ENCODE assay signal across 24 cellular contexts in the genomic region with DNA sequence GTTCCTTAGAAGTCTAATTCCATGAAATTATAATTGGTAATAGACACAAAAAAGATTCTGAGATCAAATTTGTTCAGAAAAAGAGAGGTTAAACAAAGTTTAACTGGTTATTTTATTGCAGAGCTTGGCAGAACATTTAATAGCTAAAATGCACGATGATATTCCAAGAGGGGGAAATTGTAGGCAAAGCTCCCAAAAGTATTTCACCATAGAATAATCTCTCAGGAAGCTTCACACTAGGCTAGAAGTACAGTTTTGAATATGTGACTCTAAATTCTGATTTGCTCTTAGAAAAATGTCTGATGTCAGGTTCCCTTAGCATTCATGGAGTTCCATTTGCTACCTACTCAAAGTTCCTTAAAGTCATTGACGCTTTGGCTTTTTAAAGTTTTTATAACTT.
"Had no signal": no experiment of that assay in that cellular context is flagged by ENCODE, and none has a peak within 500 bp of the region (broad histone marks: within the 10 kb centered on the region; RNA-seq: fewer than 3 reads in every experiment).

No MANE protein-coding gene starts in this region.

- H3K36me3 ChIP-seq: colonic mucosa, esophagus muscularis mucosa, esophagus squamous epithelium, gastrocnemius medialis, gastroesophageal sphincter, heart left ventricle, heart right ventricle had no signal

- DNase-seq: colonic mucosa; cortex of kidney; dermis blood vessel endothelial cell; dorsolateral prefrontal cortex; effector CD4-positive, alpha-beta T cell; effector CD8-positive, alpha-beta T cell; effector memory CD4-positive, alpha-beta T cell; effector memory CD8-positive, alpha-beta T cell; endodermal cell; erythroblast; esophagus squamous epithelium; foreskin fibroblast; foreskin keratinocyte; foreskin melanocyte; gastrocnemius medialis; glutamatergic neuron; head of caudate nucleus; heart left ventricle; heart right ventricle had no signal

- H3K9me3 ChIP-seq: colonic mucosa, esophagus muscularis mucosa, esophagus squamous epithelium, gastrocnemius medialis, gastroesophageal sphincter, heart left ventricle, heart right ventricle had no signal

- H3K27ac ChIP-seq: colonic mucosa, coronary artery, dorsolateral prefrontal cortex, epithelial cell of prostate, esophagus muscularis mucosa, esophagus squamous epithelium, foreskin keratinocyte, gastrocnemius medialis, gastroesophageal sphincter, heart left ventricle, heart right ventricle had no signal

- ATAC-seq: effector memory CD8-positive, alpha-beta T cell; esophagus mucosa; foreskin keratinocyte; gastrocnemius medialis; gastroesophageal sphincter; heart left ventricle; heart right ventricle had no signal

- H3K4me3 ChIP-seq: colonic mucosa, coronary artery, dorsolateral prefrontal cortex, esophagus muscularis mucosa, esophagus squamous epithelium, gastrocnemius medialis, gastroesophageal sphincter, heart left ventricle, heart right ventricle had no signal

- H3K27me3 ChIP-seq: colonic mucosa, dorsolateral prefrontal cortex, esophagus muscularis mucosa, esophagus squamous epithelium, foreskin keratinocyte, gastrocnemius medialis, gastroesophageal sphincter, heart left ventricle, heart right ventricle had no signal

- H3K4me1 ChIP-seq: colonic mucosa, foreskin keratinocyte, gastrocnemius medialis, heart left ventricle, heart right ventricle had no signal
